ENCODE assay signal across 8 cellular contexts in genomic region chr9:129175515-129175824, GRCh38. TPM values are rescaled to one million over a fixed set of nuclear protein-coding genes. Genes with fewer than 3 reads are reported as not detected.
DNase-seq lines count a peak whose midpoint lies in the region; ATAC-seq and TF ChIP-seq lines count a peak whose summit lies in the region.

No MANE protein-coding gene starts in this region.

- TF ChIP-seq CTCF in hepatocyte (IDR thresholded peaks at IDR 0.05; ENCODE audit: poor library complexity), result no peak
- no peak for TF ChIP-seq CTCF in smooth muscle cell (IDR thresholded peaks at IDR 0.05; ENCODE audit: borderline replicate concordance, insufficient read depth, poor library complexity, severe bottlenecking)

- no peak for DNase-seq in HAP-1 (ENCODE audit: low spot score in 2 of 2)
- no peak for DNase-seq in activated CD4-positive, alpha-beta memory T cell treated with anti-CD3 and anti-CD28 coated beads, Interleukin-2, amount 10 ng/mL, durations not matched to agents 7 days and 5 days
- no peak for DNase-seq in hepatocyte (ENCODE audit: low spot score)
- no peak for DNase-seq in smooth muscle cell (lab: John Stamatoyannopoulos, UW; ENCODE audit: unreplicated experiment)
- DNase-seq in AG08395 (ENCODE audit: low spot score), result no peak
- DNase-seq in NCI-H2171 treated with DMSO at 0.1 percent for 48 hours (lab: John Stamatoyannopoulos, UW), result no peak

- peaks cover 14% of the 10 kb centered on the region for H3K79me2 ChIP-seq in hepatocyte
- H3K79me2 ChIP-seq in smooth muscle cell (ENCODE audit: low read depth), result peaks cover 11% of the 10 kb centered on the region

- H3K27ac Mint-ChIP-seq in activated CD4-positive, alpha-beta memory T cell treated with anti-CD3 and anti-CD28 coated beads, Interleukin-2, amount 10 ng/mL, durations not matched to agents 7 days and 5 days, result peak overlapping the region; percentile 79

- peak overlapping the region; percentile 94 for H3K4me2 ChIP-seq in hepatocyte
- peak overlapping the region; percentile 91 for H3K4me2 ChIP-seq in smooth muscle cell

- peaks cover 22% of the 10 kb centered on the region for H3K4me1 ChIP-seq in HAP-1
- peaks cover 21% of the 10 kb centered on the region for H3K4me1 ChIP-seq in hepatocyte (ENCODE audit: insufficient read depth)
- H3K4me1 ChIP-seq in smooth muscle cell (ENCODE audit: low read depth), result peaks cover 34% of the 10 kb centered on the region

- peaks cover 3% of the 10 kb centered on the region; the same call in 1 of the 2 replicates for H3K27me3 ChIP-seq in HAP-1 (ENCODE audit: low read depth)
- no peaks in the 10 kb centered on the region for H3K27me3 ChIP-seq in hepatocyte
- H3K27me3 ChIP-seq in smooth muscle cell (ENCODE audit: low read depth), result no peaks in the 10 kb centered on the region

- no peaks in the 10 kb centered on the region; the same call in 1 of the 2 replicates for H3K9me3 ChIP-seq in HAP-1
- H3K9me3 ChIP-seq in hepatocyte (ENCODE audit: low read depth), result no peaks in the 10 kb centered on the region
- no peaks in the 10 kb centered on the region for H3K9me3 ChIP-seq in smooth muscle cell (replicated peaks; ENCODE audit: low read depth)

- peak overlapping the region; percentile 44 for H3K9ac ChIP-seq in smooth muscle cell (ENCODE audit: low read depth)

- H3K4me3 Mint-ChIP-seq in activated CD4-positive, alpha-beta memory T cell treated with anti-CD3 and anti-CD28 coated beads, Interleukin-2, amount 10 ng/mL, durations not matched to agents 7 days and 5 days, result peak overlapping the region; percentile 81

- H3K36me3 ChIP-seq in HAP-1 (replicated peaks) (no peaks in the 10 kb centered on the region), hepatocyte (replicated peaks; ENCODE audit: insufficient read depth, low read depth) (no peaks in the 10 kb centered on the region), smooth muscle cell (ENCODE audit: low read depth) (no peaks in the 10 kb centered on the region)

- ATAC-seq in HG03521 (IDR thresholded peaks at IDR 0.05; ENCODE audit: unreplicated experiment), result no peak
- no peak for ATAC-seq in HG03097 (IDR thresholded peaks at IDR 0.05; ENCODE audit: low FRiP score, unreplicated experiment)

- no peak overlapping the region for H2AFZ ChIP-seq in hepatocyte
- H2AFZ ChIP-seq in smooth muscle cell (ENCODE audit: low read depth), result no peak overlapping the region

- in situ Hi-C loops in HAP-1 (cut with MboI; ENCODE audit: low sequenced_read_pairs), result loop anchor here (10.0 kb wide), 1 partner anchor 439 kb away; no protein-coding TSS in a partner anchor

- H3K27ac ChIP-seq in hepatocyte (peak overlapping the region; percentile 99), smooth muscle cell (ENCODE audit: low read depth) (peak overlapping the region; percentile 95)

- peaks cover 33% of the 10 kb centered on the region for H3F3A ChIP-seq in smooth muscle cell (ENCODE audit: low read depth)

- H3K4me3 ChIP-seq in HAP-1, result peak overlapping the region; percentile 50
- peak overlapping the region; percentile 94 for H3K4me3 ChIP-seq in hepatocyte
- H3K4me3 ChIP-seq in smooth muscle cell, result peak overlapping the region; percentile 98

- H3K27me3 Mint-ChIP-seq in activated CD4-positive, alpha-beta memory T cell treated with anti-CD3 and anti-CD28 coated beads, Interleukin-2, amount 10 ng/mL, durations not matched to agents 7 days and 5 days, result peaks cover 26% of the 10 kb centered on the region

- H3K9me2 ChIP-seq in hepatocyte (replicated peaks; ENCODE audit: insufficient read depth), result no peaks in the 10 kb centered on the region

- no peaks in the 10 kb centered on the region for H3K9me3 Mint-ChIP-seq in activated CD4-positive, alpha-beta memory T cell treated with anti-CD3 and anti-CD28 coated beads, Interleukin-2, amount 10 ng/mL, durations not matched to agents 7 days and 5 days

- 1% methylated on average over 10 of the region's 10 CpGs for WGBS in hepatocyte (ENCODE audit: low lambda C conversion rate, missing lambda C conversion rate)
- 1% methylated on average over 10 of the region's 10 CpGs for WGBS in smooth muscle cell (ENCODE audit: low lambda C conversion rate)

- peaks cover 24% of the 10 kb centered on the region for H3K4me1 Mint-ChIP-seq in activated CD4-positive, alpha-beta memory T cell treated with anti-CD3 and anti-CD28 coated beads, Interleukin-2, amount 10 ng/mL, durations not matched to agents 7 days and 5 days

- H4K20me1 ChIP-seq in hepatocyte (ENCODE audit: insufficient read depth, poor library complexity, severe bottlenecking), result no peaks in the 10 kb centered on the region
- peaks cover 19% of the 10 kb centered on the region for H4K20me1 ChIP-seq in smooth muscle cell (ENCODE audit: low read depth)

- CTCF ChIA-PET in activated CD4-positive, alpha-beta memory T cell treated with anti-CD3 and anti-CD28 coated beads, Interleukin-2, amount 10 ng/mL, durations not matched to agents 7 days and 5 days (lab: Charles Lee), result interaction anchor here (0.7 to 5.4 kb wide), 11 partner anchors 8 to 449 kb away, joined by 3 to 74 read pairs (median 5); partner anchors contain the start of gene DOLPP1

- no peaks in the 10 kb centered on the region for H3K36me3 Mint-ChIP-seq in activated CD4-positive, alpha-beta memory T cell treated with anti-CD3 and anti-CD28 coated beads, Interleukin-2, amount 10 ng/mL, durations not matched to agents 7 days and 5 days (ENCODE audit: low read depth)

- POLR2A ChIA-PET in activated CD4-positive, alpha-beta memory T cell treated with anti-CD3 and anti-CD28 coated beads, Interleukin-2, amount 10 ng/mL, durations not matched to agents 7 days and 5 days (lab: Charles Lee), result interaction anchor here (1.5 to 5.4 kb wide), 3 partner anchors 36 to 434 kb away, joined by 3 to 24 read pairs (median 4); no protein-coding TSS in a partner anchor

RNA-seq across cellular contexts. Expression of gene IER5L, which starts 2.6 kb away (rescaled TPM):
- total RNA-seq in activated CD4-positive, alpha-beta memory T cell treated with anti-CD3 and anti-CD28 coated beads, Interleukin-2, amount 10 ng/mL, durations not matched to agents 7 days and 5 days, result 1 to 10 TPM; 2.4 to 3.0 TPM
- total RNA-seq in hepatocyte, result 34.5 and 38.0 TPM in 2 replicates
- 39.7 and 46.5 TPM in 2 replicates for polyA plus RNA-seq in hepatocyte
- 23.0 and 28.3 TPM in 2 replicates for total RNA-seq in smooth muscle cell
- polyA plus RNA-seq in smooth muscle cell, result 31.7 and 38.6 TPM in 2 replicates
